Comparison of ENCODE assay signal across 8 cellular contexts in the genomic region with DNA sequence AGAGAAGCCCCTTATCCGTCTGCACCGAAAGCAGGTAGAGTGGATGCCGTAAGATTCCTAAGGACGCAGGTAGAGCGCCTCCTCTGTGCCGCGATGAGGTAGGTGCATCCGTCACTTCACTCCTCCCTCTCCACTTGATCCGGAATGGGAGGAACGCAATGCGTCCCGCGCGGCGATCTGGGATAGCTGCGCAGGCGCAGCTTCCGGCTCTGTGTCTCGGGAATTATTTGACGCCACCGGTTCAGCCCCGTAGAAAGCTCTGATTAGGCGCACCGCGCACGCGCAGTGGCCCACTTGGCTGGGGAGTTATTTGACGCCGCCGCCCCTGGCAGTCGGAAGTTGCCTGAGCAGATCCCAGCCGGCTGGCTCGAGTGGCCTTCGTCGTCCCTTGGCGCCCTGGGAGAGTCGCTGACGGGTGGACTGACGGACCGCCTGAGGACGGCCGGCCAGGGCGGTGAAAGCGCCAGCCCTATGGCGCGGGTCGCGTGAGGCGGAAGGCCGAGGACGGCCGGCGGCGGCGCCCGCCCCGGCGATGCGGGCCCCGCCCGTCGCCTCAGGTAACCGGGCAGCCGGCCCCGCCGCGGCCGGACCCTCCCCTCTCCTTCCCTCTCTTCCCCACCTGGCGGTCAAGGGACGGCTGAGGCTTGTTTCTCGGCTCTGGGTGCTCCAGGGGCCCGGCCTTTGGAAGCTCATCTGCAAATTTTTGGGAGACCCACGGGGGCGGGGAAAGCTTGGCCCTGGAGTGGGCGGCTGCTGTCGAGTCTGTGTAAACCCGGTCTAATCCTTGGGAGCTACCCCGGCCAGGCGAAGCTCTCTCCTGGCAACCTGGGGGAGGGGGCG. TPM values are rescaled to one million over a fixed set of nuclear protein-coding genes. Genes with fewer than 3 reads are reported as not detected.
DNase-seq lines count a peak whose midpoint lies in the region; ATAC-seq, FAIRE-seq and TF ChIP-seq lines count a peak whose summit lies in the region.

Gene RALGAPB, plus strand, starts transcription at position 331 of the 840 bp plus-strand sequence. CDS start 15,590 bp downstream, outside the sequence.

- no peaks in the 10 kb centered on the region for H3K36me3 ChIP-seq in pancreas
- H3K36me3 ChIP-seq in tibial artery, result no peaks in the 10 kb centered on the region

- H3K9me3 ChIP-seq in pancreas (no peaks in the 10 kb centered on the region), tibial artery (no peaks in the 10 kb centered on the region)

- DNase-seq in NCI-H1417 treated with DMSO at 0.1 percent for 48 hours (lab: John Stamatoyannopoulos, UW) (peak; percentile 99), SW480 (ENCODE audit: low spot score) (peak; percentile 100), Right ventricle myocardium superior (peak; percentile 100), pancreas (peak; percentile 98 to 100 (median 100)), tibial artery (peak; percentile 99)
- DNase-seq in activated naive CD8-positive, alpha-beta T cell treated with anti-CD3 and anti-CD28 coated beads, Interleukin-2, amount 50 U/mL, for 24 hours, result peak; percentile 97

- H3K27me3 ChIP-seq in pancreas, result no peaks in the 10 kb centered on the region
- no peaks in the 10 kb centered on the region for H3K27me3 ChIP-seq in tibial artery

- peaks cover 5% of the 10 kb centered on the region for H3K36me3 Mint-ChIP-seq in activated naive CD8-positive, alpha-beta T cell treated with anti-CD3 and anti-CD28 coated beads, Interleukin-2, amount 50 U/mL, for 24 hours (ENCODE audit: low read depth)

- intact Hi-C loops in Right ventricle myocardium superior (cut with DNase I), result no loop called here
- intact Hi-C loops in pancreas (cut with DNase I), result no loop called here
- intact Hi-C loops in tibial artery (cut with DNase I; ENCODE audit: low total_unique reads), result no loop called here

- H3K27ac ChIP-seq in pancreas (peak within 1 kb of the TSS; percentile 82 to 93 (median 85)), tibial artery (peak within 1 kb of the TSS; percentile 84 to 95)

- H3K4me1 ChIP-seq in pancreas (peaks cover 8 to 21% (median 17%) of the 10 kb centered on the region in 3 donors), tibial artery (peaks cover 0 to 39% (median 26%) of the 10 kb centered on the region in 4 donors)

- H3K4me3 Mint-ChIP-seq in activated naive CD8-positive, alpha-beta T cell treated with anti-CD3 and anti-CD28 coated beads, Interleukin-2, amount 50 U/mL, for 24 hours, result peak within 1 kb of the TSS; percentile 86

- WGBS in pancreas, 2 donors, result 0% methylated on average over 58 to 80 of the region's 80 CpGs

- FAIRE-seq in pancreas (lab: Jason Lieb, UNC), result no peak

- no peaks in the 10 kb centered on the region for H3K9me3 Mint-ChIP-seq in activated naive CD8-positive, alpha-beta T cell treated with anti-CD3 and anti-CD28 coated beads, Interleukin-2, amount 50 U/mL, for 24 hours

- peak; percentile 91 for ATAC-seq in HG02798 (IDR thresholded peaks at IDR 0.05; ENCODE audit: poor library complexity, unreplicated experiment)
- peak; percentile 96 for ATAC-seq in activated naive CD8-positive, alpha-beta T cell treated with anti-CD3 and anti-CD28 coated beads, Interleukin-2, amount 50 U/mL, for 24 hours
- ATAC-seq in Right ventricle myocardium superior (ENCODE audit: poor library complexity), result peak; percentile 99
- ATAC-seq in pancreas, result peak; percentile 97 to 99 (median 98)

- no peaks in the 10 kb centered on the region for H3K27me3 Mint-ChIP-seq in activated naive CD8-positive, alpha-beta T cell treated with anti-CD3 and anti-CD28 coated beads, Interleukin-2, amount 50 U/mL, for 24 hours

- peaks cover 46% of the 10 kb centered on the region for H3K4me1 Mint-ChIP-seq in activated naive CD8-positive, alpha-beta T cell treated with anti-CD3 and anti-CD28 coated beads, Interleukin-2, amount 50 U/mL, for 24 hours

- H3K27ac Mint-ChIP-seq in activated naive CD8-positive, alpha-beta T cell treated with anti-CD3 and anti-CD28 coated beads, Interleukin-2, amount 50 U/mL, for 24 hours, result peak within 1 kb of the TSS; percentile 86

- TF ChIP-seq CTCF in GM12874 (IDR thresholded peaks at IDR 0.05; ENCODE audit: insufficient read depth, low read depth, low read length) (peak; percentile 42; the same call in 1 of the 2 replicates), pancreas (IDR thresholded peaks at IDR 0.05) (peak in 1 of 4 donors; percentile 23), tibial artery (IDR thresholded peaks at IDR 0.05) (peak; percentile 25 to 29)

- H3K4me3 ChIP-seq in pancreas, result peak within 1 kb of the TSS; percentile 69 to 91 (median 78)
- H3K4me3 ChIP-seq in tibial artery, result peak within 1 kb of the TSS; percentile 68 to 83

RNA-seq across cellular contexts. Expression of gene RALGAPB, which starts in this region (rescaled TPM):
- 21.5 TPM for total RNA-seq in Right ventricle myocardium superior
- total RNA-seq in pancreas, result 10 to 100 TPM; 10.6 to 19.0 (median 11.3) TPM
- 10 to 100 TPM in 1 of 2 donors, 1 to 10 TPM in 1; 6.5 to 11.8 TPM for polyA plus RNA-seq in pancreas

Comparison
In these comparisons a context has a peak if more than half of its experiments do, and no peak if none do; other contexts are left out.
1. Peak in every context shown above with its lines: DNase-seq, ATAC-seq, H3K4me3 ChIP-seq and H3K27ac ChIP-seq.